8 cellular contexts compared by ENCODE assay signal in the genomic region with DNA sequence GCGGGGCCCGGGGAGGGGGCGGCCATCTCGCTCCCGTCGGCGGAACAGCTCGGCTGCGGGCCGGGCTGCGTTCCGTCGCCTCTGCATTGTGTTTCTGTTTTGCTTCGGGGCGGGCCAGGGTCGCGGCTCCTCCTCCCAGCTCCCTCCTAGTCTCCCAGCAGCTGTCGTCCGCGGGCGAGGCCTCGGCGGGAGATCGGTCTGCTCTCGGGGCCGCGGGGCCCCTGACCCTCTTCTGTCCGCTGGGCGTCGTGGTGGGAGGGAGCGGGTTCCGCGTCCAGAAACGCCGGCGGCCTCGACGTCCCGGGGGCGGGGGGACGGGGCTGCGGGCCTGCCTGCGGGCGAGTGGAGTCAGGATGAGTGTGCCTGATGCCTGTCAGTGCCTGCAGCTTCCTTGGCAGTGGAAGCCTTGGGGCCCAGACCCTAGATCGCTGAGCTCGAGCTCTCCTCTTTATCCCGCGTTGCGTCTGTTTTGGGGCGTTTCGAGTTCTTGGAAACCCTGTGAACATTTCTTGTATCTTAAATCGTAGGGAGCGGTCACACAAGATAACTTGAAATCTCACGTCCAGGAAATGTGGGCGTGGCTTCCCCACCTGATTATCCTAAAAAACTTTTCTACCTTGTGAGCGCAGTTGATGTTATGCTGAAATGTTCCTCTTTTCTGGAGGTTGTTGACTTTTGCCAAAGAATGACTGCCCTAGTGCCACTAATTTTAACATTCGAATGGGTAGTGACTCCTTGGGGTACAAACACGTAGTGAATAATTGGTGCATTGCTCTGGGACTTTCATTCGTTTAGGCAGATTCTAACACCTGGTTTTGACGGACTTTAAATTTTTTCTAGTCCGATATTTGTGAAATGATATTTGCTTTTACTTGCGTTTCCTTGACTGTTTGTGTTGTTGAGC. TPM values are rescaled to one million over a fixed set of nuclear protein-coding genes. Genes with fewer than 3 reads are reported as not detected.
A peak's percentile ranks its signal among the peaks of the same experiment; 100 is the strongest.
DNase-seq lines count a peak whose midpoint lies in the region; ATAC-seq, FAIRE-seq and TF ChIP-seq lines count a peak whose summit lies in the region.

No MANE protein-coding gene starts in this region.

- ATAC-seq in HG03097 (IDR thresholded peaks at IDR 0.05; ENCODE audit: low FRiP score, unreplicated experiment): peak; percentile 35
- ATAC-seq in natural killer cell: peak; percentile 57 to 79 (median 67)

- no peak for FAIRE-seq in urothelium cell line (lab: Jason Lieb, UNC)

- TF ChIP-seq CTCF in C4-2B (conservative IDR thresholded peaks at IDR 0.05): no peak
- peak; percentile 11 for TF ChIP-seq CTCF in fibroblast of the aortic adventitia (IDR thresholded peaks at IDR 0.05; ENCODE audit: insufficient read depth, low read length)
- no peak for TF ChIP-seq CTCF in natural killer cell (IDR thresholded peaks at IDR 0.05)

- peaks cover 30% of the 10 kb centered on the region for H3K4me1 Mint-ChIP-seq in activated CD4-positive, alpha-beta memory T cell treated with anti-CD3 and anti-CD28 coated beads, Interleukin-2, amount 10 ng/mL, durations not matched to agents 7 days and 5 days
- peaks cover 35 to 44% of the 10 kb centered on the region in 2 donors for H3K4me1 Mint-ChIP-seq in natural killer cell

- peak overlapping the region; percentile 90 for H3K27ac ChIP-seq in C4-2B

- H3K27ac Mint-ChIP-seq in activated CD4-positive, alpha-beta memory T cell treated with anti-CD3 and anti-CD28 coated beads, Interleukin-2, amount 10 ng/mL, durations not matched to agents 7 days and 5 days: peak overlapping the region; percentile 96
- peak overlapping the region; percentile 87 to 98 for H3K27ac Mint-ChIP-seq in natural killer cell

- POLR2A ChIA-PET in activated CD4-positive, alpha-beta memory T cell treated with anti-CD3 and anti-CD28 coated beads, Interleukin-2, amount 10 ng/mL, durations not matched to agents 7 days and 5 days (lab: Charles Lee): interaction anchor here (0.7 to 6.0 kb wide), 46 partner anchors 9 to 1046 kb away, joined by 3 to 237 read pairs (median 6); a partner anchor contains a TSS

- intact Hi-C loops in natural killer cell (cut with micrococcal nuclease): loop anchor here (1.0 to 5.0 kb wide), 6 partner anchors 22 to 1273 kb away; a partner anchor contains a TSS

- H3K4me3 Mint-ChIP-seq in activated CD4-positive, alpha-beta memory T cell treated with anti-CD3 and anti-CD28 coated beads, Interleukin-2, amount 10 ng/mL, durations not matched to agents 7 days and 5 days: peak overlapping the region; percentile 88
- H3K4me3 Mint-ChIP-seq in natural killer cell: peak overlapping the region; percentile 88

- DNase-seq in NCI-H2227 treated with DMSO at 0.1 percent for 48 hours (lab: John Stamatoyannopoulos, UW) (peak; percentile 78), fibroblast of the aortic adventitia (ENCODE audit: low read depth) (peak; percentile 58), natural killer cell (no peak), urothelium cell line (ENCODE audit: low spot score) (peak; percentile 23)
- peak; percentile 69 for DNase-seq in activated CD4-positive, alpha-beta memory T cell treated with anti-CD3 and anti-CD28 coated beads, Interleukin-2, amount 10 ng/mL, durations not matched to agents 7 days and 5 days

- CTCF ChIA-PET in activated CD4-positive, alpha-beta memory T cell treated with anti-CD3 and anti-CD28 coated beads, Interleukin-2, amount 10 ng/mL, durations not matched to agents 7 days and 5 days (lab: Charles Lee): interaction anchor here (0.6 to 4.2 kb wide), 24 partner anchors 10 to 185 kb away, joined by 3 to 36 read pairs (median 4); no protein-coding TSS in a partner anchor

- H3K4me3 ChIP-seq in fibroblast of the aortic adventitia (ENCODE audit: low read depth, low read length): peak overlapping the region; percentile 89

- peaks cover 2% of the 10 kb centered on the region for H3K27me3 Mint-ChIP-seq in activated CD4-positive, alpha-beta memory T cell treated with anti-CD3 and anti-CD28 coated beads, Interleukin-2, amount 10 ng/mL, durations not matched to agents 7 days and 5 days
- H3K27me3 Mint-ChIP-seq in natural killer cell (ENCODE audit: low read depth in 2 of 2): no peaks in the 10 kb centered on the region

- H3K36me3 Mint-ChIP-seq in activated CD4-positive, alpha-beta memory T cell treated with anti-CD3 and anti-CD28 coated beads, Interleukin-2, amount 10 ng/mL, durations not matched to agents 7 days and 5 days (ENCODE audit: low read depth): peaks cover 46% of the 10 kb centered on the region
- no peaks in the 10 kb centered on the region for H3K36me3 Mint-ChIP-seq in natural killer cell

- peaks cover 4% of the 10 kb centered on the region for H3K9me3 Mint-ChIP-seq in activated CD4-positive, alpha-beta memory T cell treated with anti-CD3 and anti-CD28 coated beads, Interleukin-2, amount 10 ng/mL, durations not matched to agents 7 days and 5 days
- H3K9me3 Mint-ChIP-seq in natural killer cell: no peaks in the 10 kb centered on the region

- TF ChIP-seq POLR2A in GM18526 (IDR thresholded peaks at IDR 0.05; ENCODE audit: extremely low read depth, insufficient read length): peak; percentile 43

RNA-seq across cellular contexts. Expression of a gene that starts 0.7 kb away (rescaled TPM):
- 10 to 100 TPM; 43.6 to 44.3 TPM for total RNA-seq in activated CD4-positive, alpha-beta memory T cell treated with anti-CD3 and anti-CD28 coated beads, Interleukin-2, amount 10 ng/mL, durations not matched to agents 7 days and 5 days
- 19.5 and 38.1 TPM in 2 replicates for total RNA-seq in fibroblast of the aortic adventitia (ENCODE audit: low replicate concordance)
- 10 to 100 TPM; 59.7 to 74.1 (median 64.8) TPM for total RNA-seq in natural killer cell
